Comparison of ENCODE assay signal across 18 cellular contexts in the genomic region with DNA sequence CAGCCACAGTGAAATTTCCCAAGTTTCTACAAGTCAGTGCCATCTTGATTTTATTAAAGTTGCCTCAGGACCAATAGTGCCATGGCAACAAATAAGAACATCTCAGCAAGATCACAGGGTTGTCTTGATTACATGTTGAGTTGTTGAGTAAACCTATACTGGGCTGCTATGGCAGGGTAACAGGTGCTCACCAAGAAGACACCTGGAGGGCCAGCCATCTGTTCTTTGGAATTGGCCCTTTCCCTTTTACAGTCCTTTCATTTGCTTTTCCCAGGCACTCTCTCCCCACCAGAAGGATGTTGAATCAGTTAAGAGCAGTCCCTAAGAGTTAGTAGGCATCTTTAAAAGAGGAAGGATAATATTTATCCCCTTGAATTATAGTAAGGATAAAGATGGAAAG.
"Had no signal": no experiment of that assay in that cellular context is flagged by ENCODE, and none has a peak within 500 bp of the region (broad histone marks: within the 10 kb centered on the region; RNA-seq: fewer than 3 reads in every experiment).

No MANE protein-coding gene starts in this region.

- H3K27ac ChIP-seq: coronary artery, gastrocnemius medialis, heart right ventricle, neutrophil, stomach, thoracic aorta, transverse colon had no signal

- H3K4me3 ChIP-seq: coronary artery, gastrocnemius medialis, heart right ventricle, mucosa of descending colon, stomach, thoracic aorta, transverse colon had no signal

- H3K4me3 Mint-ChIP-seq: naive thymus-derived CD8-positive, alpha-beta T cell; stimulated activated naive B cell treated with anti-CD40 and anti-IgM and Interleukin-4, amounts not matched to agents 10 μg/mL and 1 μg/mL and 100 μg/mL, for 72 hours had no signal

- ATAC-seq: gastrocnemius medialis; heart right ventricle; left lobe of liver; mucosa of descending colon; naive thymus-derived CD8-positive, alpha-beta T cell; stimulated activated naive B cell treated with anti-CD40 and anti-IgM and Interleukin-4, amounts not matched to agents 10 μg/mL and 1 μg/mL and 100 μg/mL, for 72 hours had no signal

- H3K27ac Mint-ChIP-seq: naive thymus-derived CD8-positive, alpha-beta T cell; stimulated activated naive B cell treated with anti-CD40 and anti-IgM and Interleukin-4, amounts not matched to agents 10 μg/mL and 1 μg/mL and 100 μg/mL, for 72 hours had no signal

- H3K4me1 Mint-ChIP-seq: naive thymus-derived CD8-positive, alpha-beta T cell; stimulated activated naive B cell treated with anti-CD40 and anti-IgM and Interleukin-4, amounts not matched to agents 10 μg/mL and 1 μg/mL and 100 μg/mL, for 72 hours had no signal

- DNase-seq: effector CD4-positive, alpha-beta T cell; gastrocnemius medialis; heart right ventricle; hypothalamus; kidney glomerular epithelial cell; mammary epithelial cell; mucosa of descending colon; naive thymus-derived CD8-positive, alpha-beta T cell; posterior cingulate gyrus; stimulated activated CD4-positive, alpha-beta T cell treated with anti-CD3 and anti-CD28 coated beads, Interleukin-2, amount 100 ng/mL, for 24 hours; stimulated activated CD4-positive, alpha-beta T cell treated with anti-CD3 and anti-CD28 coated beads, Interleukin-4, amount 100 ng/mL, for 4 hours; stimulated activated naive B cell treated with anti-CD40 and anti-IgM and Interleukin-4, amounts not matched to agents 10 μg/mL and 1 μg/mL and 100 μg/mL, for 72 hours; stomach; transverse colon had no signal

- H3K9me3 ChIP-seq: gastrocnemius medialis, heart right ventricle, mucosa of descending colon, neutrophil, stomach, thoracic aorta, transverse colon had no signal

- H3K9me3 Mint-ChIP-seq: stimulated activated naive B cell treated with anti-CD40 and anti-IgM and Interleukin-4, amounts not matched to agents 10 μg/mL and 1 μg/mL and 100 μg/mL, for 72 hours had no signal

- H3K4me1 ChIP-seq: gastrocnemius medialis, stomach, transverse colon had no signal

- H3K27me3 ChIP-seq: gastrocnemius medialis, heart right ventricle, neutrophil, stomach, transverse colon had no signal

- H3K36me3 Mint-ChIP-seq: naive thymus-derived CD8-positive, alpha-beta T cell; stimulated activated naive B cell treated with anti-CD40 and anti-IgM and Interleukin-4, amounts not matched to agents 10 μg/mL and 1 μg/mL and 100 μg/mL, for 72 hours had no signal

- H3K36me3 ChIP-seq: gastrocnemius medialis, heart right ventricle, neutrophil, stomach, thoracic aorta, transverse colon had no signal
